Comparison of ENCODE assay signal across 20 cellular contexts in the genomic region with DNA sequence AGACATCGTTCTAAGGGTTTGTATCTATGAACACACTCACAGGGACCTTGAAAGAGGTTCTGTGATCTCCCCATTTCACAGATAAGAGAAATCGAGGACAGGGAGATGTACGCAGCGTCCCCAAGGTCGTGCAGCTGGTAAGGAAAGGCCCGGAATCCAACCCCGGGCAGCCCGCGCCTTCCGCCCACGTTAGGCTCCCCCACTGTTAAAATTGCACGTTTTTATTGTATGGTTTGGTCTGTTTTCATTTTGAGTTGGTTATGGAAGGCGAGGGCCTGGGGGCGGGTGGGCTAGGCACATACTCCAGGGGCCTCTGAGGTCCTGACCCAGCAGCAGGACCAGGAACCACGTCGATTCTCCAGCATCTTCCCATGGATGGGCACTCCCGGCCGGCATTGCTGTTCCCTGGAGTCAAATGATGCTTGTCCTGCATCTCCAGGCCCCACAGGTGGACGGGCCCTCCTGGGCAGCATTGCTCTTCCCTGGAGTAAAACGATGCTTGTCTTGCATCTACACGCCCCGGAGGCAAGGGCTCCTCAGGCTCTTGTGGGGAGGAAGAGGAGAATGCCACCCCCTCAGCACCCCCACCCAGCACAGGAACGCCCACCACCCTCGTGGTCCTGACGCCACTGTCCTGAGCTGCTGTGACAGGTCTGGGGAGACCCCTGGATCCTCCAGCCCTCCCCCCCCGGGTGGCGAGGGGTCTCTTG.
"Had no signal": no experiment of that assay in that cellular context is flagged by ENCODE, and none has a peak within 500 bp of the region (broad histone marks: within the 10 kb centered on the region; RNA-seq: fewer than 3 reads in every experiment).

No MANE protein-coding gene starts in this region.

- ATAC-seq: effector memory CD8-positive, alpha-beta T cell; gastrocnemius medialis; sciatic nerve; stimulated activated naive CD8-positive, alpha-beta T cell treated with anti-CD3 and anti-CD28 coated beads, Interleukin-15, amount 100 ng/mL, for 72 hours had no signal

- H3K4me1 ChIP-seq: prostate gland had no signal

- H3K27ac Mint-ChIP-seq: effector memory CD8-positive, alpha-beta T cell; mesothelial cell of epicardium; nephron; stimulated activated naive CD8-positive, alpha-beta T cell treated with anti-CD3 and anti-CD28 coated beads, Interleukin-15, amount 100 ng/mL, for 72 hours had no signal

- H3K27me3 ChIP-seq: testis had no signal

- H3K4me3 Mint-ChIP-seq: central memory CD8-positive, alpha-beta T cell; effector memory CD8-positive, alpha-beta T cell; mesothelial cell of epicardium; nephron; stimulated activated naive B cell treated with anti-CD40 and anti-IgM and Interleukin-4, amounts not matched to agents 10 μg/mL and 1 μg/mL and 100 μg/mL, for 72 hours; stimulated activated naive CD8-positive, alpha-beta T cell treated with anti-CD3 and anti-CD28 coated beads, Interleukin-15, amount 100 ng/mL, for 72 hours had no signal

- DNase-seq: effector memory CD8-positive, alpha-beta T cell; gastrocnemius medialis; heart right ventricle; hypothalamus; islet precursor cell; stimulated activated CD4-positive, alpha-beta T cell treated with anti-CD3 and anti-CD28 coated beads, Interleukin-2, amount 100 ng/mL, for 24 hours; stimulated activated CD4-positive, alpha-beta T cell treated with anti-CD3 and anti-CD28 coated beads, Interleukin-4, amount 100 ng/mL, for 4 hours; stimulated activated naive B cell treated with anti-CD40 and anti-IgM and Interleukin-4, amounts not matched to agents 10 μg/mL and 1 μg/mL and 100 μg/mL, for 72 hours; stimulated activated naive CD8-positive, alpha-beta T cell treated with anti-CD3 and anti-CD28 coated beads, Interleukin-15, amount 100 ng/mL, for 72 hours; testis; upper lobe of right lung had no signal

- H3K9me3 ChIP-seq: esophagus muscularis mucosa, gastrocnemius medialis, heart right ventricle, prostate gland, testis, tibial nerve, upper lobe of right lung had no signal

- H3K9ac ChIP-seq: parathyroid adenoma had no signal

- H3K36me3 ChIP-seq: esophagus muscularis mucosa, gastrocnemius medialis, heart right ventricle, prostate gland, tibial nerve, upper lobe of right lung had no signal

- H3K9me3 Mint-ChIP-seq: central memory CD8-positive, alpha-beta T cell; effector memory CD8-positive, alpha-beta T cell; mesothelial cell of epicardium; nephron; stimulated activated naive B cell treated with anti-CD40 and anti-IgM and Interleukin-4, amounts not matched to agents 10 μg/mL and 1 μg/mL and 100 μg/mL, for 72 hours; stimulated activated naive CD8-positive, alpha-beta T cell treated with anti-CD3 and anti-CD28 coated beads, Interleukin-15, amount 100 ng/mL, for 72 hours had no signal

- H3K4me3 ChIP-seq: esophagus muscularis mucosa, gastrocnemius medialis, heart right ventricle, prostate gland, testis, tibial nerve, upper lobe of right lung had no signal

- H3K27ac ChIP-seq: epithelial cell of prostate, esophagus muscularis mucosa, gastrocnemius medialis, heart right ventricle, parathyroid adenoma, prostate gland, testis, tibial nerve, upper lobe of right lung had no signal

- H3K36me3 Mint-ChIP-seq: mesothelial cell of epicardium; stimulated activated naive B cell treated with anti-CD40 and anti-IgM and Interleukin-4, amounts not matched to agents 10 μg/mL and 1 μg/mL and 100 μg/mL, for 72 hours had no signal
